In genomic region chr1:222167111-222167510, GRCh38 we compare ENCODE assay signal across 9 cellular contexts.
DNase-seq lines count a peak whose midpoint lies in the region; ATAC-seq and TF ChIP-seq lines count a peak whose summit lies in the region.
"Had no signal": no experiment of that assay in that cellular context is flagged by ENCODE, and none has a peak within 500 bp of the region (broad histone marks: within the 10 kb centered on the region; RNA-seq: fewer than 3 reads in every experiment).

No MANE protein-coding gene starts in this region.

- H3K27me3 ChIP-seq in SJSA1 (replicated peaks), result no peaks in the 10 kb centered on the region; the same call in 1 of the 2 replicates

- peak; percentile 58 for TF ChIP-seq CTCF in AG09319 (IDR thresholded peaks at IDR 0.05; ENCODE audit: low read depth, low read length)
- peak; percentile 64 for TF ChIP-seq CTCF in GM12865 (IDR thresholded peaks at IDR 0.05; ENCODE audit: insufficient read depth, low read depth, low read length, missing control alignments)
- TF ChIP-seq CTCF in fibroblast of pulmonary artery (IDR thresholded peaks at IDR 0.05; ENCODE audit: low read length, missing control alignments), result peak; percentile 82
- peak; percentile 75 for TF ChIP-seq CTCF in retinal pigment epithelial cell (conservative IDR thresholded peaks at IDR 0.05; ENCODE audit: low read depth, low read length)

- peak; percentile 52 for ATAC-seq in HG03342 (IDR thresholded peaks at IDR 0.05; ENCODE audit: unreplicated experiment)

- H3K9me3 ChIP-seq in SJSA1 (replicated peaks), result peaks cover 2% of the 10 kb centered on the region; the same call in 1 of the 2 replicates

- H3K4me3 ChIP-seq in GM12865 (ENCODE audit: low read depth, low read length) (no peak overlapping the region), SJSA1 (no peak overlapping the region), fibroblast of pulmonary artery (replicated peaks; ENCODE audit: low read depth, low read length) (no peak overlapping the region), retinal pigment epithelial cell (ENCODE audit: low read length) (no peak overlapping the region)
- H3K4me3 ChIP-seq: SK-N-MC had no signal

- peaks cover 7% of the 10 kb centered on the region; the same call in 1 of the 2 replicates for H3K4me1 ChIP-seq in SJSA1 (replicated peaks)

- DNase-seq in AG09319 (ENCODE audit: extremely low read depth, low read depth), result peak; percentile 40
- DNase-seq in GM12865 (ENCODE audit: low read depth), result peak; percentile 44
- peak; percentile 16 to 50 for DNase-seq in SJSA1 (ENCODE audit: low read depth in 1 of 2, low spot score in 2 of 2)
- DNase-seq in fibroblast of pulmonary artery (ENCODE audit: low read depth), result peak; percentile 63
- no peak for DNase-seq in retinal pigment epithelial cell (ENCODE audit: low read depth)
- no peak for DNase-seq in GF-D8 (lab: John Stamatoyannopoulos, UW)
- DNase-seq in activated CD4-positive, CD25-positive, alpha-beta regulatory T cell (lab: John Stamatoyannopoulos, UW), result no peak

- no peak overlapping the region for H3K27ac ChIP-seq in SJSA1
- H3K27ac ChIP-seq: SK-N-MC had no signal

- H3K36me3 ChIP-seq in SJSA1, result no peaks in the 10 kb centered on the region

Comparison
In these comparisons a context has a peak if more than half of its experiments do, and no peak if none do; other contexts are left out.
1. DNase-seq: peak in AG09319 (single experiment), GM12865 (single experiment), SJSA1 (2 of 2) and fibroblast of pulmonary artery (single experiment); none in retinal pigment epithelial cell (single experiment), GF-D8 (single experiment) and activated CD4-positive, CD25-positive, alpha-beta regulatory T cell (0 of 4).
2. Peak in every context shown above with its lines, with median percentiles within 50 percentile points of each other: CTCF ChIP-seq.